ENCODE assay signal across 17 cellular contexts in genomic region chr17:48727415-48728175, GRCh38. TPM values are rescaled to one million over a fixed set of nuclear protein-coding genes. Genes with fewer than 3 reads are reported as not detected.
DNase-seq lines count a peak whose midpoint lies in the region; ATAC-seq, FAIRE-seq and TF ChIP-seq lines count a peak whose summit lies in the region.
"Had no signal": no experiment of that assay in that cellular context is flagged by ENCODE, and none has a peak within 500 bp of the region (broad histone marks: within the 10 kb centered on the region; RNA-seq: fewer than 3 reads in every experiment).

No MANE protein-coding gene starts in this region.

- H3K27me3 Mint-ChIP-seq in activated CD4-positive, alpha-beta T cell treated with anti-CD3 and anti-CD28 coated beads, Interleukin-2, amount 10 ng/mL, durations not matched to agents 24 days and 14 days = peaks cover 93% of the 10 kb centered on the region
- H3K27me3 Mint-ChIP-seq in activated CD4-positive, alpha-beta T cell treated with anti-CD3 and anti-CD28 coated beads for 36 hours = peaks cover 80% of the 10 kb centered on the region

- ATAC-seq in activated CD4-positive, alpha-beta T cell treated with anti-CD3 and anti-CD28 coated beads for 36 hours = no peak
- ATAC-seq in stimulated activated effector memory CD8-positive, alpha-beta T cell treated with anti-CD3 and anti-CD28 coated beads, Interleukin-12 subunit alpha, Interleukin-12 subunit beta, amount 100 ng/mL, for 72 hours = peak; percentile 48
- ATAC-seq in pancreas = no peak
- ATAC-seq: gastrocnemius medialis had no signal

- POLR2A ChIA-PET in activated CD4-positive, alpha-beta T cell treated with anti-CD3 and anti-CD28 coated beads for 36 hours (lab: Charles Lee) = no interaction called here

- WGBS in pancreas, 2 donors = 25 to 34% methylated on average over 9 of the region's 9 CpGs

- DNase-seq in activated CD4-positive, alpha-beta T cell treated with anti-CD3 and anti-CD28 coated beads, Interleukin-2, amount 10 ng/mL, durations not matched to agents 24 days and 14 days = no peak
- DNase-seq in activated CD4-positive, alpha-beta T cell treated with anti-CD3 and anti-CD28 coated beads for 36 hours = no peak
- DNase-seq in SJCRH30 (no peak), UCSD-AML1 (lab: John Stamatoyannopoulos, UW; ENCODE audit: unreplicated experiment) (no peak), head of caudate nucleus (no peak), pancreas (no peak)
- no peak for DNase-seq in stimulated activated effector memory CD8-positive, alpha-beta T cell treated with anti-CD3 and anti-CD28 coated beads, Interleukin-12 subunit alpha, Interleukin-12 subunit beta, amount 100 ng/mL, for 72 hours (ENCODE audit: low spot score in 2 of 2)
- DNase-seq: 8988T, gastrocnemius medialis, GF-D8, NCI-H1048 had no signal

- TF ChIP-seq CTCF in pancreas (IDR thresholded peaks at IDR 0.05) = no peak

- peak overlapping the region; percentile 8 for H3K27ac Mint-ChIP-seq in activated CD4-positive, alpha-beta T cell treated with anti-CD3 and anti-CD28 coated beads, Interleukin-2, amount 10 ng/mL, durations not matched to agents 24 days and 14 days
- no peak overlapping the region for H3K27ac Mint-ChIP-seq in activated CD4-positive, alpha-beta T cell treated with anti-CD3 and anti-CD28 coated beads for 36 hours
- H3K27ac Mint-ChIP-seq in stimulated activated effector memory CD8-positive, alpha-beta T cell treated with anti-CD3 and anti-CD28 coated beads, Interleukin-12 subunit alpha, Interleukin-12 subunit beta, amount 100 ng/mL, for 72 hours = no peak overlapping the region

- H3K27ac ChIP-seq in SJCRH30 (no peak overlapping the region), pancreas (no peak overlapping the region)
- H3K27ac ChIP-seq: gastrocnemius medialis, upper lobe of left lung had no signal

- no peak for FAIRE-seq in pancreas (lab: Jason Lieb, UNC)
- FAIRE-seq: GM18507, keratinocyte had no signal

- intact Hi-C loops in activated CD4-positive, alpha-beta T cell treated with anti-CD3 and anti-CD28 coated beads, Interleukin-2, amount 10 ng/mL, durations not matched to agents 24 days and 14 days (cut with micrococcal nuclease) = loop anchor here (10.0 kb wide), 1 partner anchor 1237 kb away; the partner anchor contains the start of gene DLX4
- intact Hi-C loops in activated CD4-positive, alpha-beta T cell treated with anti-CD3 and anti-CD28 coated beads for 36 hours (cut with DNase I, micrococcal nuclease) = loop anchor here (1.0 to 10.0 kb wide), 3 partner anchors 17 to 767 kb away; partner anchors contain the start of gene NGFR (in 1 of the 2)
- intact Hi-C loops in head of caudate nucleus (cut with DNase I) (no loop called here), pancreas (cut with DNase I) (loop anchor here in 2 of 3 donors (5.0 to 10.0 kb wide), 3 partner anchors 60 to 307 kb away; no protein-coding TSS in a partner anchor)

- H3K9ac ChIP-seq in iPS-15b (ENCODE audit: low read depth, low read length) = no peak overlapping the region

- no peaks in the 10 kb centered on the region for H3K27me3 ChIP-seq in SJCRH30
- H3K27me3 ChIP-seq in iPS-15b (ENCODE audit: control insufficient read depth, insufficient read depth, low read length) = peaks cover 100% of the 10 kb centered on the region
- peaks cover 8 to 78% (median 24%) of the 10 kb centered on the region in 4 donors for H3K27me3 ChIP-seq in pancreas

- H3K36me3 Mint-ChIP-seq in activated CD4-positive, alpha-beta T cell treated with anti-CD3 and anti-CD28 coated beads, Interleukin-2, amount 10 ng/mL, durations not matched to agents 24 days and 14 days (ENCODE audit: low read depth) = no peaks in the 10 kb centered on the region
- H3K36me3 Mint-ChIP-seq in activated CD4-positive, alpha-beta T cell treated with anti-CD3 and anti-CD28 coated beads for 36 hours (ENCODE audit: low read depth) = no peaks in the 10 kb centered on the region
- H3K36me3 Mint-ChIP-seq in stimulated activated effector memory CD8-positive, alpha-beta T cell treated with anti-CD3 and anti-CD28 coated beads, Interleukin-12 subunit alpha, Interleukin-12 subunit beta, amount 100 ng/mL, for 72 hours = peaks cover 13% of the 10 kb centered on the region

- CTCF ChIA-PET in activated CD4-positive, alpha-beta T cell treated with anti-CD3 and anti-CD28 coated beads for 36 hours (lab: Charles Lee) = interaction anchor here (0.6 to 1.5 kb wide), 8 partner anchors 10 to 512 kb away, joined by 3 to 5 read pairs (median 3); no protein-coding TSS in a partner anchor

- no peak overlapping the region for H3K4me3 Mint-ChIP-seq in activated CD4-positive, alpha-beta T cell treated with anti-CD3 and anti-CD28 coated beads, Interleukin-2, amount 10 ng/mL, durations not matched to agents 24 days and 14 days
- H3K4me3 Mint-ChIP-seq in activated CD4-positive, alpha-beta T cell treated with anti-CD3 and anti-CD28 coated beads for 36 hours = no peak overlapping the region
- peak overlapping the region; percentile 68 for H3K4me3 Mint-ChIP-seq in stimulated activated effector memory CD8-positive, alpha-beta T cell treated with anti-CD3 and anti-CD28 coated beads, Interleukin-12 subunit alpha, Interleukin-12 subunit beta, amount 100 ng/mL, for 72 hours

- H3K9me3 ChIP-seq in SJCRH30 (replicated peaks) (no peaks in the 10 kb centered on the region), iPS-15b (ENCODE audit: control insufficient read depth, insufficient read depth, low read length) (no peaks in the 10 kb centered on the region), pancreas (no peaks in the 10 kb centered on the region)
- H3K9me3 ChIP-seq: gastrocnemius medialis, upper lobe of left lung had no signal

- peaks cover 16% of the 10 kb centered on the region for H3K4me1 Mint-ChIP-seq in activated CD4-positive, alpha-beta T cell treated with anti-CD3 and anti-CD28 coated beads, Interleukin-2, amount 10 ng/mL, durations not matched to agents 24 days and 14 days
- H3K4me1 Mint-ChIP-seq in activated CD4-positive, alpha-beta T cell treated with anti-CD3 and anti-CD28 coated beads for 36 hours = peaks cover 34% of the 10 kb centered on the region
- peaks cover 47% of the 10 kb centered on the region for H3K4me1 Mint-ChIP-seq in stimulated activated effector memory CD8-positive, alpha-beta T cell treated with anti-CD3 and anti-CD28 coated beads, Interleukin-12 subunit alpha, Interleukin-12 subunit beta, amount 100 ng/mL, for 72 hours

- H3K4me3 ChIP-seq in SJCRH30 = peak overlapping the region; percentile 62
- H3K4me3 ChIP-seq in iPS-15b (ENCODE audit: low read depth, low read length) = peak overlapping the region; percentile 28
- H3K4me3 ChIP-seq in pancreas = no peak overlapping the region

- H3K36me3 ChIP-seq in SJCRH30 (no peaks in the 10 kb centered on the region), iPS-15b (ENCODE audit: control insufficient read depth, insufficient read depth, low read length) (no peaks in the 10 kb centered on the region), pancreas (no peaks in the 10 kb centered on the region)
- H3K36me3 ChIP-seq: gastrocnemius medialis, upper lobe of left lung had no signal

- H3K4me1 ChIP-seq in SJCRH30 = peaks cover 9% of the 10 kb centered on the region; the same call in 1 of the 2 replicates
- H3K4me1 ChIP-seq in iPS-15b (ENCODE audit: control insufficient read depth, insufficient read depth, low read length) = no peaks in the 10 kb centered on the region
- H3K4me1 ChIP-seq in pancreas = peaks cover 0 to 5% (median 0%) of the 10 kb centered on the region in 3 donors

- H3K9me3 Mint-ChIP-seq in activated CD4-positive, alpha-beta T cell treated with anti-CD3 and anti-CD28 coated beads, Interleukin-2, amount 10 ng/mL, durations not matched to agents 24 days and 14 days = no peaks in the 10 kb centered on the region
- H3K9me3 Mint-ChIP-seq in activated CD4-positive, alpha-beta T cell treated with anti-CD3 and anti-CD28 coated beads for 36 hours (ENCODE audit: low read depth) = no peaks in the 10 kb centered on the region
- no peaks in the 10 kb centered on the region for H3K9me3 Mint-ChIP-seq in stimulated activated effector memory CD8-positive, alpha-beta T cell treated with anti-CD3 and anti-CD28 coated beads, Interleukin-12 subunit alpha, Interleukin-12 subunit beta, amount 100 ng/mL, for 72 hours

RNA-seq across cellular contexts. Expression of gene HOXB13, which starts 1.0 kb away (rescaled TPM):
- total RNA-seq in activated CD4-positive, alpha-beta T cell treated with anti-CD3 and anti-CD28 coated beads, Interleukin-2, amount 10 ng/mL, durations not matched to agents 24 days and 14 days = not detected in 2 replicates
- total RNA-seq in activated CD4-positive, alpha-beta T cell treated with anti-CD3 and anti-CD28 coated beads for 36 hours = not detected
- 8.3 and 9.2 TPM in 2 replicates for total RNA-seq in SJCRH30 (2014; rRNA removed; shearing (Covaris generic))
- total RNA-seq in pancreas = under 1 TPM in 1 of 6 donors, not detected in 5; 0.06 TPM
- not detected for polyA plus RNA-seq in pancreas
- total RNA-seq: gastrocnemius medialis, mononuclear cell, upper lobe of left lung had no signal
- polyA plus RNA-seq: keratinocyte had no signal

RNA-seq across cellular contexts. Expression of gene PRAC2, which starts 4.6 kb away (rescaled TPM):
- total RNA-seq in activated CD4-positive, alpha-beta T cell treated with anti-CD3 and anti-CD28 coated beads, Interleukin-2, amount 10 ng/mL, durations not matched to agents 24 days and 14 days = not detected in 2 replicates
- total RNA-seq in activated CD4-positive, alpha-beta T cell treated with anti-CD3 and anti-CD28 coated beads for 36 hours = not detected
- total RNA-seq in SJCRH30 (2014; rRNA removed; shearing (Covaris generic)) = 0.56 and 0.59 TPM in 2 replicates
- total RNA-seq in pancreas = not detected
- not detected for polyA plus RNA-seq in pancreas
- total RNA-seq: gastrocnemius medialis, mononuclear cell, renal cortical epithelial cell, upper lobe of left lung had no signal
- polyA plus RNA-seq: keratinocyte had no signal

RNA-seq across cellular contexts. Expression of gene PRAC1, which starts 5.3 kb away (rescaled TPM):
- total RNA-seq in activated CD4-positive, alpha-beta T cell treated with anti-CD3 and anti-CD28 coated beads, Interleukin-2, amount 10 ng/mL, durations not matched to agents 24 days and 14 days = not detected in 2 replicates
- total RNA-seq in activated CD4-positive, alpha-beta T cell treated with anti-CD3 and anti-CD28 coated beads for 36 hours = not detected
- not detected in 2 replicates for total RNA-seq in SJCRH30 (2014; rRNA removed; shearing (Covaris generic))
- total RNA-seq in pancreas = not detected
- not detected for polyA plus RNA-seq in pancreas
- total RNA-seq: gastrocnemius medialis, mononuclear cell, renal cortical epithelial cell, upper lobe of left lung had no signal
- polyA plus RNA-seq: keratinocyte had no signal

Comparison
In these comparisons a context has a peak if more than half of its experiments do, and no peak if none do; other contexts are left out.
1. H3K4me3 ChIP-seq: peak in SJCRH30 (single experiment) and iPS-15b (single experiment); none in pancreas (0 of 4).